1 cellular context compared by ENCODE assay signal in the genomic region with DNA sequence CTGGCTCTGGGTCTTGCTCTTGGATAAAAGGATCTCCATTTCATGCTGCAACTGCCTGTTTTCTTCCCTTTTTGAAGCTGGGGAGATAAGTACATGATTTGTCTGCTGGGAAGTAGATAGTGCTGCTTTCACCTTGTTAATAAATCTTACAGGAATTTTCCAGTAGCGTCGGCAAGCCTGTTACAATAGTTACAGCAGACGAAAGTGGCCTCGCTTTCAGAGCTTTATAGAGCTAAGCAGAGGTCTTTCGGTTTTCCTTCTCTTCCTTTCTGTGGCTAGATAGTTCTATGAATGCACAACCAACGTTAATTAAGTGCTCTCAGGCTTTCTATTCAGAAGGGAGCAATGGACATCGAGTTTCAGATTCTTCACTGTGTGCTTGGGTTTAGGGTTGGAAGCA.
TF ChIP-seq lines count a peak whose summit lies in the region.

No MANE protein-coding gene starts in this region.

TF ChIP-seq in GM12878, 131 proteins besides CTCF, POLR2A, EP300 and RAD21 (continued from another document):
- TF ChIP-seq, protein P1, sequence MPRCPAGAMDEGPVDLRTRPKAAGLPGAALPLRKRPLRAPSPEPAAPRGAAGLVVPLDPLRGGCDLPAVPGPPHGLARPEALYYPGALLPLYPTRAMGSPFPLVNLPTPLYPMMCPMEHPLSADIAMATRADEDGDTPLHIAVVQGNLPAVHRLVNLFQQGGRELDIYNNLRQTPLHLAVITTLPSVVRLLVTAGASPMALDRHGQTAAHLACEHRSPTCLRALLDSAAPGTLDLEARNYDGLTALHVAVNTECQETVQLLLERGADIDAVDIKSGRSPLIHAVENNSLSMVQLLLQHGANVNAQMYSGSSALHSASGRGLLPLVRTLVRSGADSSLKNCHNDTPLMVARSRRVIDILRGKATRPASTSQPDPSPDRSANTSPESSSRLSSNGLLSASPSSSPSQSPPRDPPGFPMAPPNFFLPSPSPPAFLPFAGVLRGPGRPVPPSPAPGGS (IDR thresholded peaks at IDR 0.05; ENCODE audit: borderline replicate concordance, insufficient read depth, low read depth, low read length, poor library complexity, severe bottlenecking): no peak
TF ChIP-seq in GM12878: peak in this region for 0.
